Comparison of ENCODE assay signal across 8 cellular contexts in the genomic region with DNA sequence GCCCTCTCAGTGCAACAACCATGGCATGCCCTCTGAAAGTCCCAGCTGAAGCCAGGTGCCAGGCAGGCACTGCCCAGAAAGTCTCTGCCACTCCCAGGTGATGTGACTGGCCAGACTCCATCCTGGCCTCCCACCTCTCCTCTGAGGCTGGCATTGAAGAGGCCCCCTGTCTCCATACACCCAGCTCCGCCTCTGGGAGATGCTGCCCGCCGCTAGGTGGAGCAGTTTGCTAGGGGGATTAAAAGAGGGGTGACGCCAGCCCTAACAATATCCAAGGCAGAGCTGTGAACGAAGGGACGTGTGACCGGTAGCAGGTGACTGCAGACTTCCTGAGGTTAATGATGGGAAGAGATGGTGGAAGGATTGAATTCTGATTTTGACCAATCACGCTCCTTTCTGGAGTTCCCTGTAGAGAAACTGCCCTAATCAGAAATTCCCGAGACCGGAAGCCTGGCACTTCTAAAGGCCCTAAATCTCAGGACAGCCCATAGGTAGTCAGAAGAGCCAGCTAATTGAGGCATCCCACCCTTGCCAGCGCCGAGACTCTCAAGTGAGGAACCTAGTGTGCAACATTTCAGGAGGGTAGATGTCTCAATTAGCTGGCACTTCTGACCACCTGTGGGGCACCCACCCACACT. TPM values are rescaled to one million over a fixed set of nuclear protein-coding genes. Genes with fewer than 3 reads are reported as not detected.
A peak's percentile ranks its signal among the peaks of the same experiment; 100 is the strongest.
DNase-seq lines count a peak whose midpoint lies in the region; ATAC-seq, FAIRE-seq and TF ChIP-seq lines count a peak whose summit lies in the region.

No MANE protein-coding gene starts in this region.

- peak; percentile 90 for ATAC-seq in HepG2
- ATAC-seq in GM18858 (IDR thresholded peaks at IDR 0.05; ENCODE audit: unreplicated experiment): no peak
- ATAC-seq in GM21360 (IDR thresholded peaks at IDR 0.05; ENCODE audit: unreplicated experiment): no peak
- no peak for ATAC-seq in GM19328 (IDR thresholded peaks at IDR 0.05; ENCODE audit: unreplicated experiment)

- no peak overlapping the region for H3K9ac ChIP-seq in HepG2 (ENCODE audit: insufficient read depth, low read depth, low read length)

- intact Hi-C loops in HepG2 (cut with micrococcal nuclease; ENCODE audit: unreplicated experiment): loop anchor here (10.0 kb wide), 2 partner anchors 245 to 285 kb away; a partner anchor contains a TSS

- no peak overlapping the region for H2AFZ ChIP-seq in HepG2 (ENCODE audit: low read length)

- peaks cover 10% of the 10 kb centered on the region; the same call in 1 of the 2 replicates for H3K4me1 ChIP-seq in HepG2 (ENCODE audit: insufficient read depth, low read length)

- BruUV-seq in HepG2 (replicated peaks; lab: Mats Ljungman, UMichigan): no TSS peak

- H3K36me3 ChIP-seq in HepG2 (replicated peaks in 1 of 2; ENCODE audit: control insufficient read depth in 1 of 2, insufficient read depth in 2 of 2, low read length in 2 of 2): no peaks in the 10 kb centered on the region

- no peak for TF ChIP-seq RAD21 in HepG2 (CRISPR knock-in tag; IDR thresholded peaks at IDR 0.05)

- DNase-seq in COLO668 (lab: John Stamatoyannopoulos, UW; ENCODE audit: unreplicated experiment) (peak; percentile 76), HuH-7.5 (ENCODE audit: low spot score) (peak; percentile 37), HepG2 (ENCODE audit: low spot score) (peak; percentile 32), NCI-H2227 treated with DMSO at 0.1 percent for 48 hours (lab: John Stamatoyannopoulos, UW) (no peak)
- peak; percentile 50 for DNase-seq in activated CD4-positive, alpha-beta memory T cell treated with anti-CD3 and anti-CD28 coated beads, Interleukin-2, amount 10 ng/mL, durations not matched to agents 7 days and 5 days

- WGBS in HepG2 (ENCODE audit: low lambda C conversion rate): 12% methylated on average over 10 of the region's 12 CpGs

- H3K4me3 ChIP-seq in HepG2 (replicated peaks in 1 of 3; ENCODE audit: insufficient read depth in 1 of 3, low read depth in 2 of 3, low read length in 3 of 3): no peak overlapping the region

- H3K27me3 ChIP-seq in HepG2 (ENCODE audit: control insufficient read depth in 1 of 2, insufficient read depth in 2 of 2, low read length in 2 of 2): peaks cover 2 to 6% of the 10 kb centered on the region in 2 experiments; a peak in 3 of 5 replicates

- H3K36me3 Mint-ChIP-seq in activated CD4-positive, alpha-beta memory T cell treated with anti-CD3 and anti-CD28 coated beads, Interleukin-2, amount 10 ng/mL, durations not matched to agents 7 days and 5 days (ENCODE audit: low read depth): no peaks in the 10 kb centered on the region

- TF ChIP-seq POLR2A in HepG2 (IDR thresholded peaks at IDR 0.05; ENCODE audit: insufficient read depth in 1 of 2, low read depth in 2 of 2, low read length in 2 of 2): no peak

- H3K9me3 ChIP-seq in HepG2 (ENCODE audit: low read length): no peaks in the 10 kb centered on the region

- H3K27ac ChIP-seq in HepG2 (ENCODE audit: extremely low read length, insufficient read depth, low read length): no peak overlapping the region

- POLR2A ChIA-PET in activated CD4-positive, alpha-beta memory T cell treated with anti-CD3 and anti-CD28 coated beads, Interleukin-2, amount 10 ng/mL, durations not matched to agents 7 days and 5 days (lab: Charles Lee): no interaction called here
- POLR2A ChIA-PET in HepG2 (lab: Yijun Ruan, JAX): no interaction called here

- FAIRE-seq in HepG2 (lab: Jason Lieb, UNC): no peak

- H3K4me3 Mint-ChIP-seq in activated CD4-positive, alpha-beta memory T cell treated with anti-CD3 and anti-CD28 coated beads, Interleukin-2, amount 10 ng/mL, durations not matched to agents 7 days and 5 days: no peak overlapping the region

- no peaks in the 10 kb centered on the region for H3K9me3 Mint-ChIP-seq in activated CD4-positive, alpha-beta memory T cell treated with anti-CD3 and anti-CD28 coated beads, Interleukin-2, amount 10 ng/mL, durations not matched to agents 7 days and 5 days

- in situ Hi-C loops in HepG2 (cut with HindIII; ENCODE audit: extremely low pct_ligation_motif_present, low pct_unique_long_range_greater_than_20kb): loop anchor here (5.0 kb wide), 1 partner anchor 147 kb away; no protein-coding TSS in a partner anchor

- H3K27ac Mint-ChIP-seq in activated CD4-positive, alpha-beta memory T cell treated with anti-CD3 and anti-CD28 coated beads, Interleukin-2, amount 10 ng/mL, durations not matched to agents 7 days and 5 days: no peak overlapping the region

- TF ChIP-seq CTCF in HepG2 (CRISPR knock-in tag; IDR thresholded peaks at IDR 0.05): peak; percentile 80

- peaks cover 5% of the 10 kb centered on the region for H3K4me1 Mint-ChIP-seq in activated CD4-positive, alpha-beta memory T cell treated with anti-CD3 and anti-CD28 coated beads, Interleukin-2, amount 10 ng/mL, durations not matched to agents 7 days and 5 days

- peak overlapping the region; percentile 14; the same call in 1 of the 2 replicates for H3K4me2 ChIP-seq in HepG2 (ENCODE audit: low read depth, low read length)

- TF ChIP-seq EP300 in HepG2 (IDR thresholded peaks at IDR 0.05; ENCODE audit: low read depth in 2 of 2, low read length in 2 of 2) (no peak), HepG2 (CRISPR knock-in tag; IDR thresholded peaks at IDR 0.05; ENCODE audit: borderline replicate concordance) (no peak)

- H3K27me3 Mint-ChIP-seq in activated CD4-positive, alpha-beta memory T cell treated with anti-CD3 and anti-CD28 coated beads, Interleukin-2, amount 10 ng/mL, durations not matched to agents 7 days and 5 days: peaks cover 11% of the 10 kb centered on the region

- H4K20me1 ChIP-seq in HepG2 (ENCODE audit: insufficient read depth, low read length): no peaks in the 10 kb centered on the region

- no peaks in the 10 kb centered on the region for H3K79me2 ChIP-seq in HepG2 (ENCODE audit: insufficient read depth, low read length)

- CTCF ChIA-PET in activated CD4-positive, alpha-beta memory T cell treated with anti-CD3 and anti-CD28 coated beads, Interleukin-2, amount 10 ng/mL, durations not matched to agents 7 days and 5 days (lab: Charles Lee): interaction anchor here (0.6 to 2.5 kb wide), 8 partner anchors 10 to 284 kb away, joined by 3 to 11 read pairs (median 4); no protein-coding TSS in a partner anchor
- CTCF ChIA-PET in HepG2 (lab: Yijun Ruan, JAX; ENCODE audit: low intra/inter-chr PET ratio, low total read pairs): interaction anchor here (0.8 kb wide), 1 partner anchor 1061 kb away, joined by 3 read pairs; no protein-coding TSS in a partner anchor

TF ChIP-seq in HepG2, 621 proteins besides CTCF, POLR2A, EP300 and RAD21 (continues in another document):
- TF ChIP-seq ZNF317 (CRISPR knock-in tag; IDR thresholded peaks at IDR 0.05) (peak; percentile 95), ZNF839 (CRISPR knock-in tag; IDR thresholded peaks at IDR 0.05; ENCODE audit: borderline replicate concordance) (no peak), PITX1 (CRISPR knock-in tag; IDR thresholded peaks at IDR 0.05) (peak; percentile 88), XRCC5 (optimal IDR thresholded peaks at IDR 0.05; ENCODE audit: low read length) (peak; percentile 61), SMC3 (IDR thresholded peaks at IDR 0.05; ENCODE audit: low read length) (0 out of 2 replicates have a peak, but pooled peaks have one; percentile 19), STAG1 (CRISPR knock-in tag; IDR thresholded peaks at IDR 0.05) (peak; percentile 60)
- TF ChIP-seq, protein P1, sequence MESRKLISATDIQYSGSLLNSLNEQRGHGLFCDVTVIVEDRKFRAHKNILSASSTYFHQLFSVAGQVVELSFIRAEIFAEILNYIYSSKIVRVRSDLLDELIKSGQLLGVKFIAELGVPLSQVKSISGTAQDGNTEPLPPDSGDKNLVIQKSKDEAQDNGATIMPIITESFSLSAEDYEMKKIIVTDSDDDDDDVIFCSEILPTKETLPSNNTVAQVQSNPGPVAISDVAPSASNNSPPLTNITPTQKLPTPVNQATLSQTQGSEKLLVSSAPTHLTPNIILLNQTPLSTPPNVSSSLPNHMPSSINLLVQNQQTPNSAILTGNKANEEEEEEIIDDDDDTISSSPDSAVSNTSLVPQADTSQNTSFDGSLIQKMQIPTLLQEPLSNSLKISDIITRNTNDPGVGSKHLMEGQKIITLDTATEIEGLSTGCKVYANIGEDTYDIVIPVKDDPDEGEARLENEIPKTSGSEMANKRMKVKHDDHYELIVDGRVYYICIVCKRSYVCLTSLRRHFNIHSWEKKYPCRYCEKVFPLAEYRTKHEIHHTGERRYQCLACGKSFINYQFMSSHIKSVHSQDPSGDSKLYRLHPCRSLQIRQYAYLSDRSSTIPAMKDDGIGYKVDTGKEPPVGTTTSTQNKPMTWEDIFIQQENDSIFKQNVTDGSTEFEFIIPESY (CRISPR knock-in tag; IDR thresholded peaks at IDR 0.05): no peak

RNA-seq across cellular contexts. Expression of a gene that starts 8.3 kb away (rescaled TPM):
- under 1 TPM in 1 of 2 experiments, not detected in 1; 0.43 TPM for total RNA-seq in activated CD4-positive, alpha-beta memory T cell treated with anti-CD3 and anti-CD28 coated beads, Interleukin-2, amount 10 ng/mL, durations not matched to agents 7 days and 5 days
- 1.5 and 1.9 TPM in 2 replicates for total RNA-seq in HepG2 (2016; rRNA removed; fragmentation: Illumina TruSeq; extraction: Trizol)
- not detected in 2 replicates for total RNA-seq in HepG2 (2016; cell fraction: cytosol; rRNA removed; fragmentation: Illumina TruSeq; extraction: Trizol; ENCODE audit: low read depth)
- 1.4 and 2.0 TPM in 2 replicates for total RNA-seq in HepG2 (2016; cell fraction: insoluble cytoplasmic fraction; rRNA removed; fragmentation: Illumina TruSeq; extraction: Trizol)
- total RNA-seq in HepG2 (2016; cell fraction: membrane; rRNA removed; fragmentation: Illumina TruSeq; extraction: Trizol): 0.65 and 0.77 TPM in 2 replicates
- 0.53 and 0.66 TPM in 2 replicates for total RNA-seq in HepG2 (2016; cell fraction: nucleus; rRNA removed; fragmentation: Illumina TruSeq; extraction: Trizol)
- polyA plus RNA-seq in HepG2 (2011; rRNA removed): 0.26 and 0.51 TPM in 2 replicates
- 0.12 and 0.54 TPM in 2 replicates for polyA plus RNA-seq in HepG2 (2011; cell fraction: cytosol; rRNA removed)
- polyA plus RNA-seq in HepG2 (2011; cell fraction: nucleus; rRNA removed): 0.12 TPM in 1 of 2 replicates, not detected in the other
- polyA plus RNA-seq in HepG2 (2012): 0.19 and 0.78 TPM in 2 replicates
- polyA plus RNA-seq in HepG2 (2016; cell fraction: cytosol; fragmentation: Illumina TruSeq; extraction: Trizol; ENCODE audit: low read depth): 0.18 and 0.21 TPM in 2 replicates
- polyA plus RNA-seq in HepG2 (2016; cell fraction: insoluble cytoplasmic fraction; fragmentation: Illumina TruSeq; extraction: Trizol; ENCODE audit: low read depth): 2.5 and 2.9 TPM in 2 replicates
- 0.47 and 0.62 TPM in 2 replicates for polyA plus RNA-seq in HepG2 (2016; cell fraction: membrane; fragmentation: Illumina TruSeq; extraction: Trizol; ENCODE audit: low read depth)
- 0.80 and 1.6 TPM in 2 replicates for polyA plus RNA-seq in HepG2 (2016; cell fraction: nucleus; fragmentation: Illumina TruSeq; extraction: Trizol; ENCODE audit: insufficient read depth, low read depth)
- 30.6 TPM in 1 of 2 replicates, not detected in the other for polyA minus RNA-seq in HepG2 (2011; rRNA and poly(A)+ RNA removed; ENCODE audit: low replicate concordance)
- polyA minus RNA-seq in HepG2 (2011; cell fraction: cytosol; rRNA and poly(A)+ RNA removed): 0.99 TPM in 1 of 2 replicates, not detected in the other
- polyA minus RNA-seq in HepG2 (2011; cell fraction: nucleus; rRNA and poly(A)+ RNA removed): not detected in 2 replicates
